ENCODE assay signal across 11 cellular contexts in genomic region chrX:107454302-107454701, GRCh38. TPM values are rescaled to one million over a fixed set of nuclear protein-coding genes. Genes with fewer than 3 reads are reported as not detected.
A peak's percentile ranks its signal among the peaks of the same experiment; 100 is the strongest.
DNase-seq lines count a peak whose midpoint lies in the region; ATAC-seq, FAIRE-seq and TF ChIP-seq lines count a peak whose summit lies in the region.
"Had no signal": no experiment of that assay in that cellular context is flagged by ENCODE, and none has a peak within 500 bp of the region (broad histone marks: within the 10 kb centered on the region; RNA-seq: fewer than 3 reads in every experiment).

No MANE protein-coding gene starts in this region.

- H3K27me3 Mint-ChIP-seq in HFFc6 (ENCODE audit: insufficient read depth), result peaks cover 21% of the 10 kb centered on the region; the same call in 1 of the 2 replicates

- no peak for TF ChIP-seq CTCF in HFFc6 (IDR thresholded peaks at IDR 0.05)

- FAIRE-seq in GM19239 (lab: Jason Lieb, UNC), result no peak

- no peaks in the 10 kb centered on the region for H3K36me3 Mint-ChIP-seq in HFFc6 (ENCODE audit: low read depth)

- ATAC-seq in GM18867 (IDR thresholded peaks at IDR 0.05; ENCODE audit: unreplicated experiment) (peak; percentile 92), GM19328 (IDR thresholded peaks at IDR 0.05; ENCODE audit: unreplicated experiment) (no peak)

- no peaks in the 10 kb centered on the region for H3K4me1 Mint-ChIP-seq in HFFc6 (ENCODE audit: low read depth)

- H3K27ac Mint-ChIP-seq in HFFc6, result no peak overlapping the region
- H3K27ac Mint-ChIP-seq: stimulated activated naive CD8-positive, alpha-beta T cell treated with anti-CD3 and anti-CD28 coated beads, Interleukin-15, Interleukin-2, amounts not matched to agents 100 ng/mL and 50 ng/mL, for 24 hours had no signal

- DNase-seq in HFFc6 (peak; percentile 33), LoVo (ENCODE audit: low spot score) (peak; percentile 54), islet precursor cell (peak; percentile 70), GM19239 (ENCODE audit: insufficient read length, low spot score) (no peak), germinal center (ENCODE audit: low spot score) (no peak), GM19238 (ENCODE audit: insufficient read length, low spot score) (no peak)
- DNase-seq: esophagus squamous epithelium, NCI-H345 had no signal

- no peak overlapping the region for H3K4me3 Mint-ChIP-seq in HFFc6
- H3K4me3 Mint-ChIP-seq: stimulated activated naive CD8-positive, alpha-beta T cell treated with anti-CD3 and anti-CD28 coated beads, Interleukin-15, Interleukin-2, amounts not matched to agents 100 ng/mL and 50 ng/mL, for 24 hours had no signal

- no peaks in the 10 kb centered on the region for H3K9me3 Mint-ChIP-seq in HFFc6
- H3K9me3 Mint-ChIP-seq: stimulated activated naive CD8-positive, alpha-beta T cell treated with anti-CD3 and anti-CD28 coated beads, Interleukin-15, Interleukin-2, amounts not matched to agents 100 ng/mL and 50 ng/mL, for 24 hours had no signal

RNA-seq across cellular contexts. Expression of gene FRMPD3, which starts 4.8 kb away (rescaled TPM):
- under 1 TPM in 5 of 6 experiments, not detected in 1; 0.02 to 0.10 (median 0.05) TPM for total RNA-seq in HFFc6 (2021; fragmentation: NEBNext Ultra II Directional; extraction: Animal tissue kit (Norgen Biotek cat#: 25700))

Comparison
In these comparisons a context has a peak if more than half of its experiments do, and no peak if none do; other contexts are left out.
1. DNase-seq: peak in HFFc6 (single experiment), LoVo (single experiment) and islet precursor cell (single experiment); none in GM19239 (single experiment), germinal center (single experiment) and GM19238 (single experiment).